26 cellular contexts compared by ENCODE assay signal in the genomic region with DNA sequence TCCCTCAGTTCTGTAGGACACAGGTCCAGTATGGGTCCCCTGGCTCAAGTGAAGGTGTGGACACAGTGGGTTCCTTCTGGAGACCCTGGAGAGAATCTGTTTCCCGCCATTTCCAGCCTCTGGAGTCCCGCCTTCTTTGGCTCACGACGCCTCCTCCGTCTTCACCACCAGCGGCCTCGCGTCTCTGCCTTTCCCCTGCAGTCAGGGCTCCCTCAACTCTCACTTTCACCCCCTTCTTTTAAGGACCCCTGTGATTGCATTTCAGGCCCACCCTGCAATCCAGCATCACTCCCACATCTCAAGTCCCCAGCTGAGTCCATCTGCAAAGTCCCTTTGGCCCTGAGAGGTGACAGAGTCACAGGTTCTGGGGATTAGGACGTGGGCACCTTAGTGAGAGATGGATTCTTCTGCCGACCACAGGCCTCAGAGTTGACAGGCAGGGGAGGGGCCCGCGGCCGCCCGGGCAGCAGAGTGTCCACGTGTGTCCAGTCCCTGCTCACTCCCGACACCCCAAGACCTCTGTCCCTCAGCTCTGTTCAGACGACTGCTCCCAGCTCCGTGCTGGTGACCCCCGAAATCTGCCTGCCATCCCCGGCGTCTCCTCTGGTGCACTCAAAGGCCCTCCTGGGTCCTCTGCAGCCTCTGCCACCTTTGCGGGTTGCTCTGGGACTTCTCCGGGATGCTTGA. TPM values are rescaled to one million over a fixed set of nuclear protein-coding genes. Genes with fewer than 3 reads are reported as not detected.
DNase-seq lines count a peak whose midpoint lies in the region; ATAC-seq and TF ChIP-seq lines count a peak whose summit lies in the region.
"Had no signal": no experiment of that assay in that cellular context is flagged by ENCODE, and none has a peak within 500 bp of the region (broad histone marks: within the 10 kb centered on the region; RNA-seq: fewer than 3 reads in every experiment).

No MANE protein-coding gene starts in this region.

- H3K4me3 ChIP-seq in BLaER1 = no peak overlapping the region
- H3K4me3 ChIP-seq: left ventricle myocardium inferior, testis, vagina had no signal

- no peaks in the 10 kb centered on the region for H3K9me3 Mint-ChIP-seq in activated CD4-positive, alpha-beta T cell treated with anti-CD3 and anti-CD28 coated beads for 36 hours (ENCODE audit: low read depth)
- H3K9me3 Mint-ChIP-seq in activated CD4-positive, alpha-beta T cell treated with anti-CD3 and anti-CD28 coated beads, Interleukin-2, amount 10 ng/mL, durations not matched to agents 7 days and 5 days = no peaks in the 10 kb centered on the region
- no peaks in the 10 kb centered on the region for H3K9me3 Mint-ChIP-seq in activated T-helper 2 cell treated with anti-CD3 and anti-CD28 coated beads, Interferon-gamma antibody, Interleukin-2, Interleukin-4, amounts not matched to agents 10 μg/mL and 5 μg/mL and 100 μg/mL, durations not matched to agents 14 hours and 24 hours and 36 hours
- H3K9me3 Mint-ChIP-seq in osteocyte (ENCODE audit: unreplicated experiment) = no peaks in the 10 kb centered on the region
- H3K9me3 Mint-ChIP-seq: CD4-positive, alpha-beta memory T cell; naive thymus-derived CD4-positive, alpha-beta T cell; stimulated activated memory B cell treated with anti-CD40 and anti-IgM and Interleukin-4, amounts not matched to agents 10 μg/mL and 1 μg/mL and 100 μg/mL, for 72 hours had no signal

- peaks cover 65% of the 10 kb centered on the region for H3K36me3 Mint-ChIP-seq in activated CD4-positive, alpha-beta T cell treated with anti-CD3 and anti-CD28 coated beads for 36 hours (ENCODE audit: low read depth)
- H3K36me3 Mint-ChIP-seq in activated CD4-positive, alpha-beta T cell treated with anti-CD3 and anti-CD28 coated beads, Interleukin-2, amount 10 ng/mL, durations not matched to agents 7 days and 5 days (ENCODE audit: low read depth) = peaks cover 51% of the 10 kb centered on the region
- H3K36me3 Mint-ChIP-seq in activated T-helper 2 cell treated with anti-CD3 and anti-CD28 coated beads, Interferon-gamma antibody, Interleukin-2, Interleukin-4, amounts not matched to agents 10 μg/mL and 5 μg/mL and 100 μg/mL, durations not matched to agents 14 hours and 24 hours and 36 hours (ENCODE audit: low read depth) = peaks cover 83% of the 10 kb centered on the region
- H3K36me3 Mint-ChIP-seq in osteocyte (ENCODE audit: unreplicated experiment) = peaks cover 52% of the 10 kb centered on the region

- H3K4me1 Mint-ChIP-seq in activated CD4-positive, alpha-beta T cell treated with anti-CD3 and anti-CD28 coated beads for 36 hours = peaks cover 21% of the 10 kb centered on the region
- H3K4me1 Mint-ChIP-seq in activated CD4-positive, alpha-beta T cell treated with anti-CD3 and anti-CD28 coated beads, Interleukin-2, amount 10 ng/mL, durations not matched to agents 7 days and 5 days = peaks cover 13% of the 10 kb centered on the region
- peaks cover 23% of the 10 kb centered on the region for H3K4me1 Mint-ChIP-seq in activated T-helper 2 cell treated with anti-CD3 and anti-CD28 coated beads, Interferon-gamma antibody, Interleukin-2, Interleukin-4, amounts not matched to agents 10 μg/mL and 5 μg/mL and 100 μg/mL, durations not matched to agents 14 hours and 24 hours and 36 hours (ENCODE audit: low read depth)
- peaks cover 21% of the 10 kb centered on the region for H3K4me1 Mint-ChIP-seq in osteocyte (ENCODE audit: unreplicated experiment)

- no peaks in the 10 kb centered on the region for H3K27me3 ChIP-seq in BLaER1
- H3K27me3 ChIP-seq: brain microvascular endothelial cell, testis, vagina had no signal

- no peak overlapping the region for H3K4me2 ChIP-seq in BLaER1

- intact Hi-C loops in activated CD4-positive, alpha-beta T cell treated with anti-CD3 and anti-CD28 coated beads for 36 hours (cut with DNase I, micrococcal nuclease) = no loop called here
- intact Hi-C loops in activated T-helper 2 cell treated with anti-CD3 and anti-CD28 coated beads, Interferon-gamma antibody, Interleukin-2, Interleukin-4, amounts not matched to agents 10 μg/mL and 5 μg/mL and 100 μg/mL, durations not matched to agents 14 hours and 24 hours and 36 hours (cut with micrococcal nuclease) = no loop called here

- DNase-seq in activated CD4-positive, alpha-beta T cell treated with anti-CD3 and anti-CD28 coated beads for 36 hours = no peak
- no peak for DNase-seq in activated CD4-positive, alpha-beta T cell treated with anti-CD3 and anti-CD28 coated beads, Interleukin-2, amount 10 ng/mL, durations not matched to agents 7 days and 5 days
- no peak for DNase-seq in activated T-helper 2 cell treated with anti-CD3 and anti-CD28 coated beads, Interferon-gamma antibody, Interleukin-2, Interleukin-4, amounts not matched to agents 10 μg/mL and 5 μg/mL and 100 μg/mL, durations not matched to agents 14 hours and 24 hours and 36 hours (ENCODE audit: low spot score)
- peak; percentile 66 for DNase-seq in osteocyte (ENCODE audit: extremely low spot score, unreplicated experiment)
- DNase-seq in stimulated activated CD4-positive, alpha-beta T cell treated with anti-CD3 and anti-CD28 coated beads, Interleukin-4, amount 100 ng/mL, for 1 hour = no peak
- no peak for DNase-seq in HEK293T (ENCODE audit: extremely low spot score)
- no peak for DNase-seq in HK-2 (ENCODE audit: unreplicated experiment)
- DNase-seq: CD4-positive, alpha-beta memory T cell; Karpas-422; left ventricle myocardium inferior; midbrain; NCI-H1694; testis had no signal

- CTCF ChIA-PET in activated CD4-positive, alpha-beta T cell treated with anti-CD3 and anti-CD28 coated beads for 36 hours (lab: Charles Lee) = no interaction called here
- CTCF ChIA-PET in activated CD4-positive, alpha-beta T cell treated with anti-CD3 and anti-CD28 coated beads, Interleukin-2, amount 10 ng/mL, durations not matched to agents 7 days and 5 days (lab: Charles Lee) = no interaction called here
- CTCF ChIA-PET in HEK293T (lab: Yijun Ruan, JAX) = no interaction called here

- H3K4me1 ChIP-seq in BLaER1 = peaks cover 34% of the 10 kb centered on the region
- H3K4me1 ChIP-seq: vagina had no signal

- no peak for ATAC-seq in activated CD4-positive, alpha-beta T cell treated with anti-CD3 and anti-CD28 coated beads for 36 hours
- ATAC-seq: HepG2; naive thymus-derived CD4-positive, alpha-beta T cell had no signal

- peak overlapping the region; percentile 45; the same call in 1 of the 2 replicates for H3K27ac ChIP-seq in BLaER1
- H3K27ac ChIP-seq: left ventricle myocardium inferior, testis, vagina had no signal

- no peaks in the 10 kb centered on the region for H4K20me1 ChIP-seq in BLaER1

- peaks cover 92% of the 10 kb centered on the region for H3K36me3 ChIP-seq in BLaER1

- no peak overlapping the region for H3K4me3 Mint-ChIP-seq in activated CD4-positive, alpha-beta T cell treated with anti-CD3 and anti-CD28 coated beads for 36 hours
- no peak overlapping the region for H3K4me3 Mint-ChIP-seq in activated CD4-positive, alpha-beta T cell treated with anti-CD3 and anti-CD28 coated beads, Interleukin-2, amount 10 ng/mL, durations not matched to agents 7 days and 5 days
- no peak overlapping the region for H3K4me3 Mint-ChIP-seq in activated T-helper 2 cell treated with anti-CD3 and anti-CD28 coated beads, Interferon-gamma antibody, Interleukin-2, Interleukin-4, amounts not matched to agents 10 μg/mL and 5 μg/mL and 100 μg/mL, durations not matched to agents 14 hours and 24 hours and 36 hours (ENCODE audit: low read depth)
- no peak overlapping the region for H3K4me3 Mint-ChIP-seq in osteocyte (ENCODE audit: unreplicated experiment)
- H3K4me3 Mint-ChIP-seq: CD4-positive, alpha-beta memory T cell; stimulated activated memory B cell treated with anti-CD40 and anti-IgM and Interleukin-4, amounts not matched to agents 10 μg/mL and 1 μg/mL and 100 μg/mL, for 72 hours had no signal

- POLR2A ChIA-PET in activated CD4-positive, alpha-beta T cell treated with anti-CD3 and anti-CD28 coated beads for 36 hours (lab: Charles Lee) = no interaction called here
- POLR2A ChIA-PET in activated CD4-positive, alpha-beta T cell treated with anti-CD3 and anti-CD28 coated beads, Interleukin-2, amount 10 ng/mL, durations not matched to agents 7 days and 5 days (lab: Charles Lee) = no interaction called here
- POLR2A ChIA-PET in HEK293T (lab: Yijun Ruan, JAX) = no interaction called here

- H3K9ac ChIP-seq in BLaER1 = no peak overlapping the region

- H3K27me3 Mint-ChIP-seq in activated CD4-positive, alpha-beta T cell treated with anti-CD3 and anti-CD28 coated beads for 36 hours = no peaks in the 10 kb centered on the region
- H3K27me3 Mint-ChIP-seq in activated CD4-positive, alpha-beta T cell treated with anti-CD3 and anti-CD28 coated beads, Interleukin-2, amount 10 ng/mL, durations not matched to agents 7 days and 5 days = no peaks in the 10 kb centered on the region
- H3K27me3 Mint-ChIP-seq in activated T-helper 2 cell treated with anti-CD3 and anti-CD28 coated beads, Interferon-gamma antibody, Interleukin-2, Interleukin-4, amounts not matched to agents 10 μg/mL and 5 μg/mL and 100 μg/mL, durations not matched to agents 14 hours and 24 hours and 36 hours (ENCODE audit: low read depth) = no peaks in the 10 kb centered on the region
- H3K27me3 Mint-ChIP-seq in osteocyte (ENCODE audit: unreplicated experiment) = no peaks in the 10 kb centered on the region
- H3K27me3 Mint-ChIP-seq: CD4-positive, alpha-beta memory T cell; naive thymus-derived CD4-positive, alpha-beta T cell; stimulated activated memory B cell treated with anti-CD40 and anti-IgM and Interleukin-4, amounts not matched to agents 10 μg/mL and 1 μg/mL and 100 μg/mL, for 72 hours had no signal

- peak overlapping the region; percentile 89 for H3K27ac Mint-ChIP-seq in activated CD4-positive, alpha-beta T cell treated with anti-CD3 and anti-CD28 coated beads for 36 hours
- no peak overlapping the region for H3K27ac Mint-ChIP-seq in activated CD4-positive, alpha-beta T cell treated with anti-CD3 and anti-CD28 coated beads, Interleukin-2, amount 10 ng/mL, durations not matched to agents 7 days and 5 days
- H3K27ac Mint-ChIP-seq in activated T-helper 2 cell treated with anti-CD3 and anti-CD28 coated beads, Interferon-gamma antibody, Interleukin-2, Interleukin-4, amounts not matched to agents 10 μg/mL and 5 μg/mL and 100 μg/mL, durations not matched to agents 14 hours and 24 hours and 36 hours = peak overlapping the region; percentile 86
- no peak overlapping the region for H3K27ac Mint-ChIP-seq in osteocyte (ENCODE audit: unreplicated experiment)

- H3K9me3 ChIP-seq in BLaER1 = no peaks in the 10 kb centered on the region
- H3K9me3 ChIP-seq: left ventricle myocardium inferior, testis, vagina had no signal

- no peak for TF ChIP-seq CTCF in osteocyte (IDR thresholded peaks at IDR 0.05)

RNA-seq across cellular contexts. Expression of gene KRTAP5-7, which starts 36.9 kb away (rescaled TPM):
- under 1 TPM in 1 of 2 experiments, not detected in 1; 0.16 TPM for total RNA-seq in activated CD4-positive, alpha-beta T cell treated with anti-CD3 and anti-CD28 coated beads for 36 hours
- total RNA-seq in activated CD4-positive, alpha-beta T cell treated with anti-CD3 and anti-CD28 coated beads, Interleukin-2, amount 10 ng/mL, durations not matched to agents 7 days and 5 days = under 1 TPM in 1 of 2 experiments, not detected in 1; 0.29 TPM
- 0.21 TPM in 1 of 2 replicates, not detected in the other for total RNA-seq in activated T-helper 2 cell treated with anti-CD3 and anti-CD28 coated beads, Interferon-gamma antibody, Interleukin-2, Interleukin-4, amounts not matched to agents 10 μg/mL and 5 μg/mL and 100 μg/mL, durations not matched to agents 14 hours and 24 hours and 36 hours
- total RNA-seq in osteocyte = not detected in 2 replicates
- total RNA-seq: A172; CD4-positive, alpha-beta memory T cell; glomerular endothelial cell; HepG2; left ventricle myocardium inferior; NCI-H460; renal cortical epithelial cell; RPMI7951; vagina had no signal

RNA-seq across cellular contexts. Expression of gene NADSYN1, which starts 37.2 kb away (rescaled TPM):
- 10 to 100 TPM; 79.4 to 88.8 TPM for total RNA-seq in activated CD4-positive, alpha-beta T cell treated with anti-CD3 and anti-CD28 coated beads for 36 hours
- 100 to 1,000 TPM; 120 to 127 TPM for total RNA-seq in activated CD4-positive, alpha-beta T cell treated with anti-CD3 and anti-CD28 coated beads, Interleukin-2, amount 10 ng/mL, durations not matched to agents 7 days and 5 days
- 114 and 117 TPM in 2 replicates for total RNA-seq in activated T-helper 2 cell treated with anti-CD3 and anti-CD28 coated beads, Interferon-gamma antibody, Interleukin-2, Interleukin-4, amounts not matched to agents 10 μg/mL and 5 μg/mL and 100 μg/mL, durations not matched to agents 14 hours and 24 hours and 36 hours
- total RNA-seq in osteocyte = 51.0 and 55.4 TPM in 2 replicates

RNA-seq across cellular contexts. Expression of gene DHCR7, which starts 42.0 kb away (rescaled TPM):
- total RNA-seq in activated CD4-positive, alpha-beta T cell treated with anti-CD3 and anti-CD28 coated beads for 36 hours = 10 to 100 TPM; 57.3 to 64.0 TPM
- total RNA-seq in activated CD4-positive, alpha-beta T cell treated with anti-CD3 and anti-CD28 coated beads, Interleukin-2, amount 10 ng/mL, durations not matched to agents 7 days and 5 days = 10 to 100 TPM; 29.5 to 30.1 TPM
- total RNA-seq in activated T-helper 2 cell treated with anti-CD3 and anti-CD28 coated beads, Interferon-gamma antibody, Interleukin-2, Interleukin-4, amounts not matched to agents 10 μg/mL and 5 μg/mL and 100 μg/mL, durations not matched to agents 14 hours and 24 hours and 36 hours = 129 and 136 TPM in 2 replicates
- 29.8 and 30.2 TPM in 2 replicates for total RNA-seq in osteocyte

RNA-seq across cellular contexts. Expression of gene KRTAP5-8, which starts 47.6 kb away (rescaled TPM):
- total RNA-seq in activated CD4-positive, alpha-beta T cell treated with anti-CD3 and anti-CD28 coated beads for 36 hours = not detected
- total RNA-seq in activated CD4-positive, alpha-beta T cell treated with anti-CD3 and anti-CD28 coated beads, Interleukin-2, amount 10 ng/mL, durations not matched to agents 7 days and 5 days = under 1 TPM in 1 of 2 experiments, not detected in 1; 0.17 TPM
- not detected in 2 replicates for total RNA-seq in activated T-helper 2 cell treated with anti-CD3 and anti-CD28 coated beads, Interferon-gamma antibody, Interleukin-2, Interleukin-4, amounts not matched to agents 10 μg/mL and 5 μg/mL and 100 μg/mL, durations not matched to agents 14 hours and 24 hours and 36 hours
- not detected in 2 replicates for total RNA-seq in osteocyte
- total RNA-seq: A172; CD4-positive, alpha-beta memory T cell; glomerular endothelial cell; HepG2; left ventricle myocardium inferior; naive thymus-derived CD4-positive, alpha-beta T cell; NCI-H460; renal cortical epithelial cell; RPMI7951; T-helper 2 cell treated with Interferon-gamma antibody and Interleukin-4, amounts not matched to agents 100 ng/mL and 5 ng/mL, for 36 hours; vagina had no signal

RNA-seq across cellular contexts. Expression of gene KRTAP5-9, which starts 58.0 kb away (rescaled TPM):
- under 1 TPM in 1 of 2 experiments, not detected in 1; 0.21 TPM for total RNA-seq in activated CD4-positive, alpha-beta T cell treated with anti-CD3 and anti-CD28 coated beads for 36 hours
- under 1 TPM; 0.19 to 0.35 TPM for total RNA-seq in activated CD4-positive, alpha-beta T cell treated with anti-CD3 and anti-CD28 coated beads, Interleukin-2, amount 10 ng/mL, durations not matched to agents 7 days and 5 days
- not detected in 2 replicates for total RNA-seq in activated T-helper 2 cell treated with anti-CD3 and anti-CD28 coated beads, Interferon-gamma antibody, Interleukin-2, Interleukin-4, amounts not matched to agents 10 μg/mL and 5 μg/mL and 100 μg/mL, durations not matched to agents 14 hours and 24 hours and 36 hours
- total RNA-seq in osteocyte = not detected in 2 replicates
- total RNA-seq: A172; CD4-positive, alpha-beta memory T cell; glomerular endothelial cell; left ventricle myocardium inferior; NCI-H460; osteoblast; renal cortical epithelial cell; RPMI7951; vagina had no signal

Comparison
In these comparisons a context has a peak if more than half of its experiments do, and no peak if none do; other contexts are left out.
1. H3K27ac Mint-ChIP-seq: peak in activated CD4-positive, alpha-beta T cell treated with anti-CD3 and anti-CD28 coated beads for 36 hours (single experiment) and activated T-helper 2 cell treated with anti-CD3 and anti-CD28 coated beads, Interferon-gamma antibody, Interleukin-2, Interleukin-4, amounts not matched to agents 10 μg/mL and 5 μg/mL and 100 μg/mL, durations not matched to agents 14 hours and 24 hours and 36 hours (single experiment); none in activated CD4-positive, alpha-beta T cell treated with anti-CD3 and anti-CD28 coated beads, Interleukin-2, amount 10 ng/mL, durations not matched to agents 7 days and 5 days (single experiment) and osteocyte (single experiment).